26 cellular contexts compared by ENCODE assay signal in genomic region chr17:34126965-34127364, GRCh38.
A peak's percentile ranks its signal among the peaks of the same experiment; 100 is the strongest.
DNase-seq lines count a peak whose midpoint lies in the region; ATAC-seq, FAIRE-seq and TF ChIP-seq lines count a peak whose summit lies in the region.
"Had no signal": no experiment of that assay in that cellular context is flagged by ENCODE, and none has a peak within 500 bp of the region (broad histone marks: within the 10 kb centered on the region; RNA-seq: fewer than 3 reads in every experiment).

No MANE protein-coding gene starts in this region.

- H3K9ac ChIP-seq in GM12878 (ENCODE audit: control insufficient read depth, insufficient read depth, low read length) = no peak overlapping the region
- H3K9ac ChIP-seq: BLaER1 treated with 17β-estradiol and CSF1 and Interleukin-3, amounts not matched to agents 10 nM and 100 nM; GM23248 had no signal

- CTCF ChIA-PET in GM12878 (lab: Yijun Ruan, JAX) = no interaction called here

- intact Hi-C loops in GM12878 (cut with micrococcal nuclease; ENCODE audit: unreplicated experiment) (no loop called here), left ventricle myocardium superior (cut with micrococcal nuclease) (no loop called here)

- no peaks in the 10 kb centered on the region for H4K20me1 ChIP-seq in GM12878 (ENCODE audit: control insufficient read depth, insufficient read depth)
- H4K20me1 ChIP-seq: BLaER1 treated with 17β-estradiol and CSF1 and Interleukin-3, amounts not matched to agents 10 nM and 100 nM had no signal

- no peak for TF ChIP-seq POLR2A in GM12878 (IDR thresholded peaks at IDR 0.05; ENCODE audit: low read depth, low read length)

- SMC1A ChIA-PET in GM12878 (lab: Charles Lee; ENCODE audit: uncharacterized antibody, unreplicated experiment) = no interaction called here

- H3K4me2 ChIP-seq in GM12878 (ENCODE audit: control insufficient read depth, insufficient read depth) = no peak overlapping the region

- no peaks in the 10 kb centered on the region for H3K4me1 Mint-ChIP-seq in T-helper 17 cell
- H3K4me1 Mint-ChIP-seq: CD14-positive monocyte; CD8-positive, alpha-beta memory T cell had no signal

- no peaks in the 10 kb centered on the region for H3K79me2 ChIP-seq in GM12878 (ENCODE audit: control insufficient read depth, insufficient read depth, low read length)

- WGBS in GM12878 (ENCODE audit: insufficient coverage, insufficient replicate concordance, low lambda C conversion rate, missing lambda C conversion rate) = 0% methylated on average over 3 of the region's 3 CpGs

- peak; percentile 59 for DNase-seq in GM06990 (ENCODE audit: extremely low read depth, insufficient read length)
- peak; percentile 16 for DNase-seq in GM13976 (ENCODE audit: low spot score)
- DNase-seq in GM12878 (ENCODE audit: low read depth, low spot score) = no peak
- no peak for DNase-seq in epidermal melanocyte (ENCODE audit: insufficient read length, low spot score)
- no peak for DNase-seq in left ventricle myocardium superior
- DNase-seq in activated gamma-delta T cell treated with Interleukin-2 at 50 U/mL for 16 hours = no peak
- no peak for DNase-seq in T-helper 17 cell
- DNase-seq: AML-193; BE2C; CD4-positive, alpha-beta T cell; CD8-positive, alpha-beta memory T cell; DMS 273 treated with DMSO at 0.1 percent for 48 hours; DMS79; EL; GDM1; GM23248; H7; HCEC 1CT had no signal

- TF ChIP-seq CTCF in GM06990 (IDR thresholded peaks at IDR 0.05; ENCODE audit: insufficient read depth, low read length, poor library complexity, severe bottlenecking) (no peak), GM13976 (IDR thresholded peaks at IDR 0.05; ENCODE audit: borderline replicate concordance, control extremely low read depth, extremely low read depth, insufficient read depth, missing control alignments) (no peak), GM12878 (IDR thresholded peaks at IDR 0.05 in 2 of 3, conservative IDR thresholded peaks at IDR 0.05 in 1 of 3; ENCODE audit: control insufficient read depth in 2 of 3, extremely low read depth in 1 of 3, insufficient read depth in 1 of 3, low read depth in 3 of 3, low read length in 3 of 3) (no peak)

- no peak overlapping the region for H3K27ac Mint-ChIP-seq in T-helper 17 cell
- H3K27ac Mint-ChIP-seq: CD14-positive monocyte; CD4-positive, alpha-beta T cell; CD8-positive, alpha-beta memory T cell had no signal

- FAIRE-seq in GM12878 (lab: Jason Lieb, UNC) = peak; percentile 74
- FAIRE-seq: A204.1, D721Med, GM19239, H1 had no signal

- no peak overlapping the region for H3K4me3 Mint-ChIP-seq in T-helper 17 cell
- H3K4me3 Mint-ChIP-seq: CD14-positive monocyte; CD4-positive, alpha-beta T cell; CD8-positive, alpha-beta memory T cell had no signal

- H3K4me1 ChIP-seq in GM12878 (ENCODE audit: control insufficient read depth, insufficient read depth, low read length) = peaks cover 3% of the 10 kb centered on the region
- H3K4me1 ChIP-seq: BE2C had no signal

- ATAC-seq in HG03520 (IDR thresholded peaks at IDR 0.05; ENCODE audit: unreplicated experiment) = peak; percentile 51
- ATAC-seq in GM12878 = no peak; the same call in 2 of the 3 replicates
- no peak for ATAC-seq in left ventricle myocardium superior
- ATAC-seq in T-helper 17 cell = no peak

- no TSS peak for BruUV-seq in GM12878 (replicated peaks; lab: Mats Ljungman, UMichigan)

- peaks cover 3% of the 10 kb centered on the region for H3K36me3 Mint-ChIP-seq in T-helper 17 cell (ENCODE audit: low read depth)
- H3K36me3 Mint-ChIP-seq: CD14-positive monocyte; CD8-positive, alpha-beta memory T cell had no signal

- H3K9me3 ChIP-seq in GM12878 (replicated peaks; ENCODE audit: control insufficient read depth, insufficient read depth, low read length) (no peaks in the 10 kb centered on the region), T-helper 17 cell (ENCODE audit: control insufficient read depth, low read length, poor library complexity, severe bottlenecking) (no peaks in the 10 kb centered on the region)
- H3K9me3 ChIP-seq: BE2C; BLaER1 treated with 17β-estradiol and CSF1 and Interleukin-3, amounts not matched to agents 10 nM and 100 nM had no signal

- TF ChIP-seq EP300 in GM12878 (IDR thresholded peaks at IDR 0.05; ENCODE audit: borderline replicate concordance in 1 of 2, control insufficient read depth in 1 of 2, low read depth in 2 of 2, low read length in 2 of 2) = no peak

- H3K4me3 ChIP-seq in GM06990 (replicated peaks; ENCODE audit: low read depth, low read length) (no peak overlapping the region), GM12878 (no peak overlapping the region)
- H3K4me3 ChIP-seq: BLaER1 treated with 17β-estradiol and CSF1 and Interleukin-3, amounts not matched to agents 10 nM and 100 nM; GM23248 had no signal

- TF ChIP-seq RAD21 in GM12878 (IDR thresholded peaks at IDR 0.05; ENCODE audit: insufficient read depth, low read depth, low read length) = no peak

- POLR2A ChIA-PET in GM12878 (lab: Charles Lee) = no interaction called here

- RAD21 ChIA-PET in GM12878 (lab: Charles Lee; ENCODE audit: unreplicated experiment) = no interaction called here

- no peaks in the 10 kb centered on the region; the same call in 1 of the 2 replicates for H3K27me3 ChIP-seq in GM06990 (replicated peaks; ENCODE audit: control insufficient read depth, insufficient read depth, low read length)
- H3K27me3 ChIP-seq in GM12878 (replicated peaks in 1 of 2; ENCODE audit: control insufficient read depth in 2 of 2, insufficient read depth in 2 of 2, low read length in 1 of 2) = peaks cover 0 to 3% of the 10 kb centered on the region in 2 experiments; a peak in 1 of 4 replicates
- H3K27me3 ChIP-seq: BE2C; BLaER1 treated with 17β-estradiol and CSF1 and Interleukin-3, amounts not matched to agents 10 nM and 100 nM had no signal

- in situ Hi-C loops in GM13976 (cut with MboI; ENCODE audit: low sequenced_read_pairs, unreplicated experiment) (no loop called here), GM12878 (cut with MboI) (no loop called here)

- H3K36me3 ChIP-seq in GM06990 (ENCODE audit: control insufficient read depth, insufficient read depth, low read length) (no peaks in the 10 kb centered on the region), GM12878 (ENCODE audit: control insufficient read depth in 2 of 2, insufficient read depth in 2 of 2, low read length in 1 of 2) (no peaks in the 10 kb centered on the region)
- H3K36me3 ChIP-seq: BE2C; BLaER1 treated with 17β-estradiol and CSF1 and Interleukin-3, amounts not matched to agents 10 nM and 100 nM had no signal

- H2AFZ ChIP-seq in GM12878 (ENCODE audit: control insufficient read depth, low read depth, low read length) = no peak overlapping the region
- H2AFZ ChIP-seq: GM23248 had no signal

- peaks cover 71% of the 10 kb centered on the region for H3K27me3 Mint-ChIP-seq in T-helper 17 cell

- no peak overlapping the region for H3K27ac ChIP-seq in GM12878 (ENCODE audit: control insufficient read depth, insufficient read depth)
- H3K27ac ChIP-seq: 22Rv1; BLaER1 treated with 17β-estradiol and CSF1 and Interleukin-3, amounts not matched to agents 10 nM and 100 nM; GM23248 had no signal

TF ChIP-seq in GM12878, 131 proteins besides CTCF, POLR2A, EP300 and RAD21:
- TF ChIP-seq ATF3 (IDR thresholded peaks at IDR 0.05; ENCODE audit: borderline replicate concordance, extremely low read depth, low read depth, low read length) (no peak), SMAD5 (IDR thresholded peaks at IDR 0.05; ENCODE audit: low read depth) (no peak), RCOR1 (conservative IDR thresholded peaks at IDR 0.05; ENCODE audit: low read depth, low read length) (no peak), NR2F1 (conservative IDR thresholded peaks at IDR 0.05) (peak; percentile 43; the same call in 1 of the 2 replicates), USF1 (IDR thresholded peaks at IDR 0.05; ENCODE audit: borderline replicate concordance, extremely low read length, insufficient read depth, low read depth, low read length) (no peak), JUNB (IDR thresholded peaks at IDR 0.05) (peak; percentile 74), HDAC2 (IDR thresholded peaks at IDR 0.05) (no peak)

Comparison
In these comparisons a context has a peak if more than half of its experiments do, and no peak if none do; other contexts are left out.
1. DNase-seq: peak in GM06990 (single experiment) and GM13976 (single experiment); none in GM12878 (single experiment), epidermal melanocyte (single experiment), left ventricle myocardium superior (single experiment), activated gamma-delta T cell treated with Interleukin-2 at 50 U/mL for 16 hours (single experiment) and T-helper 17 cell (0 of 3).